ENCODE assay signal across 2 cellular contexts in genomic region chr10:99740933-99741559, GRCh38.
TF ChIP-seq lines count a peak whose summit lies in the region.

No MANE protein-coding gene starts in this region.

TF ChIP-seq in HEK293, 187 proteins besides CTCF, POLR2A, EP300 and RAD21:
- TF ChIP-seq, protein P1, sequence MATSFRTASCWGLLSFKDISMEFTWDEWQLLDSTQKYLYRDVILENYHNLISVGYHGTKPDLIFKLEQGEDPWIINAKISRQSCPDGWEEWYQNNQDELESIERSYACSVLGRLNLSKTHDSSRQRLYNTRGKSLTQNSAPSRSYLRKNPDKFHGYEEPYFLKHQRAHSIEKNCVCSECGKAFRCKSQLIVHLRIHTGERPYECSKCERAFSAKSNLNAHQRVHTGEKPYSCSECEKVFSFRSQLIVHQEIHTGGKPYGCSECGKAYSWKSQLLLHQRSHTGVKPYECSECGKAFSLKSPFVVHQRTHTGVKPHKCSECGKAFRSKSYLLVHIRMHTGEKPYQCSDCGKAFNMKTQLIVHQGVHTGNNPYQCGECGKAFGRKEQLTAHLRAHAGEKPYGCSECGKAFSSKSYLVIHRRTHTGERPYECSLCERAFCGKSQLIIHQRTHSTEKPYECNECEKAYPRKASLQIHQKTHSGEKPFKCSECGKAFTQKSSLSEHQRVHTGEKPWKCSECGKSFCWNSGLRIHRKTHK (tag by site-specific recombination; IDR thresholded peaks at IDR 0.05) = peak; percentile 87
- TF ChIP-seq ZNF366 (tag by site-specific recombination; conservative IDR thresholded peaks at IDR 0.05) = peak; percentile 39; the same call in 1 of the 2 replicates
- TF ChIP-seq ZNF701 (tag by site-specific recombination; IDR thresholded peaks at IDR 0.05) = no peak

TF ChIP-seq in H1, 55 proteins besides CTCF, POLR2A, EP300 and RAD21:
- TF ChIP-seq MAFK (IDR thresholded peaks at IDR 0.05; ENCODE audit: low read depth, low read length) (peak; percentile 52; the same call in 1 of the 2 replicates), NANOG (IDR thresholded peaks at IDR 0.05; ENCODE audit: insufficient read depth, low read depth, low read length, poor library complexity, severe bottlenecking) (no peak), CBX8 (IDR thresholded peaks at IDR 0.05; ENCODE audit: borderline replicate concordance, low read depth, low read length) (no peak), GABPA (IDR thresholded peaks at IDR 0.05; ENCODE audit: borderline replicate concordance, insufficient read depth, low read length) (no peak)
TF ChIP-seq in H1: peak in this region for 1.
